In the genomic region with DNA sequence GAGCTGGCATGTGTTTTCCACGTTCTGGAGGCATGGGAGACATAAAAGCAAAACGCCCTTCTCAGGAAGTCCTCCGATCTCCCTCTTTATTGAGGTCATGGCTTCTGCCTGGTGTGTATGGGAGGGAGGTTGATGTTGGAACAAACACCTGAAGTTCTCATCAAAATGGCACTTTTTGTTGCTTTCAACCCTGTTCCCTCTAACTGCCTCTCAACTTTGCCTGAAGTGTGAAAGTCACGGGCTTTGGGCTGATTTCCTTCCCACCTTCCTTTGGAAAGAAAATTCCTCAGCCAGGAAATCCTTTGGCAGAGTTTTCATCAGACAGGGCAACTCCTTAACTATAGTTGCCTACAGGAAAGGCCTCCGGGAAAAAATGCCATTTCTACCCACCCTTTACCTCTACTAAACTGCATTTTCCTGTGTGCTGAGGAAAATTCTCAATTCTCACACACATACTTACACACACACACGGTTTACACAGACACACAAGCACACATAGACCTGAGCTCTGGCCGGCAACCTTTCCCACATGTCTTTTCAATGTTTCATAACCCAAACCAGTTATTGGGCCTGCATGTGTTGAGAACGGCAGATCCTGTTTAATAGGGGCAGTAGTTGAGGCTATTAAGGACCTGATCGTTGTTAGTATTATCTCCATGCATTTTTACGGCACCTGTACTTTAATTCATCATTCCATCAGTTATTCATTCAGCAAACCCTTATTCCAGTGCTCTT, we compare ENCODE assay signal across 12 cellular contexts. TPM values are rescaled to one million over a fixed set of nuclear protein-coding genes. Genes with fewer than 3 reads are reported as not detected.
DNase-seq lines count a peak whose midpoint lies in the region; FAIRE-seq and TF ChIP-seq lines count a peak whose summit lies in the region.
"Had no signal": no experiment of that assay in that cellular context is flagged by ENCODE, and none has a peak within 500 bp of the region (broad histone marks: within the 10 kb centered on the region; RNA-seq: fewer than 3 reads in every experiment).

No MANE protein-coding gene starts in this region.

- H3K4me3 ChIP-seq in HUES6 (ENCODE audit: low read depth, low read length), result no peak overlapping the region
- H3K4me3 ChIP-seq in astrocyte (ENCODE audit: insufficient read depth, low read depth, low read length), result no peak overlapping the region
- peak overlapping the region in 1 of 2 donors; percentile 47 for H3K4me3 ChIP-seq in stomach smooth muscle (ENCODE audit: low read length in 2 of 2)
- H3K4me3 ChIP-seq in effector memory CD4-positive, alpha-beta T cell (ENCODE audit: insufficient read depth, low read depth, low read length, poor library complexity, severe bottlenecking), result no peak overlapping the region
- H3K4me3 ChIP-seq: HAP-1 had no signal

- no peak overlapping the region for H3K4me2 ChIP-seq in astrocyte (ENCODE audit: low read length)

- no peak for TF ChIP-seq CTCF in astrocyte (IDR thresholded peaks at IDR 0.05; ENCODE audit: insufficient read depth, low read depth, low read length)

- H3K4me1 ChIP-seq in HUES6 (ENCODE audit: control insufficient read depth, insufficient read depth, low read length) (peaks cover 47% of the 10 kb centered on the region), astrocyte (ENCODE audit: insufficient read depth, low read length) (peaks cover 38% of the 10 kb centered on the region), stomach smooth muscle (ENCODE audit: control insufficient read depth, insufficient read depth, low read length) (peaks cover 59% of the 10 kb centered on the region)
- peaks cover 12% of the 10 kb centered on the region for H3K4me1 ChIP-seq in effector memory CD4-positive, alpha-beta T cell (ENCODE audit: control insufficient read depth, insufficient read depth, low read length, poor library complexity, severe bottlenecking)
- H3K4me1 ChIP-seq: HAP-1 had no signal

- H3K27me3 Mint-ChIP-seq in astrocyte (ENCODE audit: low read depth, unreplicated experiment), result no peaks in the 10 kb centered on the region

- peak overlapping the region; percentile 15; the same call in 1 of the 2 replicates for H3K27ac ChIP-seq in HUES6 (ENCODE audit: low read depth, low read length)
- no peak overlapping the region for H3K27ac ChIP-seq in astrocyte (ENCODE audit: low read depth, low read length)
- H3K27ac ChIP-seq in stomach smooth muscle (ENCODE audit: low read length), result peak overlapping the region; percentile 89
- H3K27ac ChIP-seq in effector memory CD4-positive, alpha-beta T cell (ENCODE audit: insufficient read depth, low read length, poor library complexity, severe bottlenecking), result no peak overlapping the region

- no peak for FAIRE-seq in astrocyte (lab: Jason Lieb, UNC)
- FAIRE-seq in urothelium cell line (lab: Jason Lieb, UNC), result no peak
- FAIRE-seq: endometrium had no signal

- H3K9me3 ChIP-seq in HUES6 (ENCODE audit: control insufficient read depth, insufficient read depth, low read depth, low read length) (peaks cover 5% of the 10 kb centered on the region; the same call in 1 of the 2 replicates), astrocyte (ENCODE audit: insufficient read depth, low read depth, low read length) (no peaks in the 10 kb centered on the region), stomach smooth muscle (ENCODE audit: control insufficient read depth in 2 of 2, low read length in 2 of 2) (no peaks in the 10 kb centered on the region)
- H3K9me3 ChIP-seq in effector memory CD4-positive, alpha-beta T cell (ENCODE audit: control insufficient read depth, low read length), result no peaks in the 10 kb centered on the region
- H3K9me3 ChIP-seq: HAP-1 had no signal

- H3K36me3 Mint-ChIP-seq in astrocyte (ENCODE audit: low read depth, unreplicated experiment), result peaks cover 24% of the 10 kb centered on the region

- peaks cover 17% of the 10 kb centered on the region for H3K36me3 ChIP-seq in HUES6 (ENCODE audit: control insufficient read depth, insufficient read depth, low read length)
- peaks cover 6% of the 10 kb centered on the region for H3K36me3 ChIP-seq in astrocyte (ENCODE audit: insufficient read depth, low read length)
- H3K36me3 ChIP-seq in stomach smooth muscle (ENCODE audit: control insufficient read depth in 2 of 2, insufficient read depth in 2 of 2, low read length in 2 of 2), result peaks cover 7 to 13% of the 10 kb centered on the region in 2 donors
- H3K36me3 ChIP-seq in effector memory CD4-positive, alpha-beta T cell (ENCODE audit: control insufficient read depth, insufficient read depth, low read length), result peaks cover 36% of the 10 kb centered on the region
- H3K36me3 ChIP-seq: HAP-1 had no signal

- DNase-seq in astrocyte (ENCODE audit: low read depth) (no peak), lung microvascular endothelial cell (ENCODE audit: low read depth in 2 of 2) (peak; percentile 52 to 69), urothelium cell line (ENCODE audit: low spot score) (no peak)
- no peak for DNase-seq in effector memory CD4-positive, alpha-beta T cell
- DNase-seq in activated CD4-positive, alpha-beta T cell treated with anti-CD3 and anti-CD28 coated beads for 48 hours, result no peak
- DNase-seq: NCI-H1092; stimulated activated CD8-positive, alpha-beta memory T cell treated with anti-CD3 and anti-CD28 coated beads, Interleukin-4, amount 100 ng/mL, for 48 hours; T1000 had no signal

- H3K27ac Mint-ChIP-seq in astrocyte (ENCODE audit: unreplicated experiment), result peak overlapping the region; percentile 41

- no peak overlapping the region for H3K9ac ChIP-seq in HUES6 (ENCODE audit: low read length)
- H3K9ac ChIP-seq in astrocyte (ENCODE audit: low read length), result no peak overlapping the region
- H3K9ac ChIP-seq in stomach smooth muscle (ENCODE audit: low read length in 2 of 2), result peak overlapping the region; percentile 55 to 58

- no peak overlapping the region for H3K4me3 Mint-ChIP-seq in astrocyte (ENCODE audit: unreplicated experiment)

- peaks cover 45% of the 10 kb centered on the region for H3K4me1 Mint-ChIP-seq in astrocyte (ENCODE audit: low read depth, unreplicated experiment)

- H3K9me3 Mint-ChIP-seq in astrocyte (ENCODE audit: unreplicated experiment), result no peaks in the 10 kb centered on the region

- no peaks in the 10 kb centered on the region for H3K27me3 ChIP-seq in HUES6 (ENCODE audit: control insufficient read depth, insufficient read depth, low read length)
- no peaks in the 10 kb centered on the region for H3K27me3 ChIP-seq in astrocyte (ENCODE audit: insufficient read depth, low read length)
- no peaks in the 10 kb centered on the region for H3K27me3 ChIP-seq in stomach smooth muscle (ENCODE audit: control insufficient read depth in 1 of 2, insufficient read depth in 2 of 2, low read length in 2 of 2)
- no peaks in the 10 kb centered on the region for H3K27me3 ChIP-seq in effector memory CD4-positive, alpha-beta T cell (replicated peaks; ENCODE audit: control insufficient read depth, insufficient read depth, low read length, poor library complexity, severe bottlenecking)

- peaks cover 51% of the 10 kb centered on the region for H4K20me1 ChIP-seq in astrocyte (ENCODE audit: insufficient read depth, low read length)

- H2AFZ ChIP-seq in astrocyte (ENCODE audit: low read depth, low read length), result no peak overlapping the region

- peaks cover 13% of the 10 kb centered on the region for H3K79me2 ChIP-seq in astrocyte (ENCODE audit: insufficient read depth, low read length)

RNA-seq across cellular contexts. Expression of a gene that starts 36.4 kb away (rescaled TPM):
- total RNA-seq in astrocyte (not detected in 2 replicates), lung microvascular endothelial cell (not detected in 2 replicates)

RNA-seq across cellular contexts. Expression of a gene that starts 53.3 kb away (rescaled TPM):
- total RNA-seq in astrocyte, result 10.9 and 11.3 TPM in 2 replicates
- 21.8 and 31.2 TPM in 2 replicates for total RNA-seq in lung microvascular endothelial cell

RNA-seq across cellular contexts. Expression of a gene that starts 57.0 kb away (rescaled TPM):
- total RNA-seq in astrocyte (73.6 and 75.7 TPM in 2 replicates), lung microvascular endothelial cell (31.8 and 38.9 TPM in 2 replicates)

Comparison
In these comparisons a context has a peak if more than half of its experiments do, and no peak if none do; other contexts are left out.
1. H3K27ac ChIP-seq: peak in HUES6 (single experiment) and stomach smooth muscle (single experiment); none in astrocyte (single experiment) and effector memory CD4-positive, alpha-beta T cell (single experiment).
2. H3K9ac ChIP-seq: peak in stomach smooth muscle (2 of 2); none in HUES6 (single experiment) and astrocyte (single experiment).
3. DNase-seq: peak in lung microvascular endothelial cell (2 of 2); none in astrocyte (single experiment), effector memory CD4-positive, alpha-beta T cell (0 of 3), activated CD4-positive, alpha-beta T cell treated with anti-CD3 and anti-CD28 coated beads for 48 hours (single experiment) and urothelium cell line (single experiment).